In the genomic region with DNA sequence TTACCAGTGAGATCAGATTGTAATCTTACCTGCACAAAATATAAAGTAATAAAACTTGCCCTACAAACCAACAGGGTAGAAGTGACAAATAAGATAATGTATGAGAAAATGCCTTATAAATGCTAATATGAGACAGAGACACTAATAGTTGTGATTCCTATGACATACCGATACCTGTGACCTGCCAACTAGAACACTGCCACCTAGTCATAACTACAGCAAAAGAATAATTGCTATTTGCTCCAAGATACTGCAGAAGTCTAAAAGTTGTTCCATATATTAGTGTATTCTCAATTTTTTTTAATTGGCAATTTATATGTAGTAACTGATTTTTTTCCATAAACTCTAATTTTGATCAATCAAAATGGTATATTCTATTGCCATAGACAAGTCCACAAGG, we compare ENCODE assay signal across 23 cellular contexts. TPM values are rescaled to one million over a fixed set of nuclear protein-coding genes. Genes with fewer than 3 reads are reported as not detected.
"Had no signal": no experiment of that assay in that cellular context is flagged by ENCODE, and none has a peak within 500 bp of the region (broad histone marks: within the 10 kb centered on the region; RNA-seq: fewer than 3 reads in every experiment).

No MANE protein-coding gene starts in this region.

- ATAC-seq: activated CD8-positive, alpha-beta memory T cell treated with anti-CD3 and anti-CD28 coated beads, Interleukin-2, amount 10 ng/mL, durations not matched to agents 7 days and 5 days; activated CD8-positive, alpha-beta T cell treated with anti-CD3 and anti-CD28 coated beads, Interleukin-2, amount 10 ng/mL, durations not matched to agents 7 days and 5 days; WTC11 had no signal

- H3K27ac ChIP-seq: breast epithelium, KMS-11 had no signal

- H3K4me1 ChIP-seq: breast epithelium had no signal

- DNase-seq: activated CD4-positive, alpha-beta T cell treated with anti-CD3 and anti-CD28 coated beads for 48 hours; activated CD4-positive, alpha-beta T cell treated with anti-CD3 and anti-CD28 coated beads, Interleukin-2, amount 50 U/mL, for 4 hours; activated CD4-positive, CD25-positive, alpha-beta regulatory T cell treated with anti-CD3 and anti-CD28 coated beads, Interleukin-2, amount 50 U/mL, for 72 hours; activated CD8-positive, alpha-beta memory T cell treated with anti-CD3 and anti-CD28 coated beads, Interleukin-2, amount 10 ng/mL, durations not matched to agents 7 days and 5 days; activated CD8-positive, alpha-beta T cell treated with anti-CD3 and anti-CD28 coated beads, Interleukin-2, amount 10 ng/mL, durations not matched to agents 7 days and 5 days; activated effector memory CD4-positive, alpha-beta T cell treated with Interleukin-2 at 50 U/mL for 16 hours; activated naive CD4-positive, alpha-beta T cell; activated T-cell treated with anti-CD3 and anti-CD28 coated beads, Interleukin-2, amount 50 U/mL, for 24 hours; aorta; caudate nucleus; NCI-H1092; NCI-H1417; NCI-H1930; NCI-H446; NCI-H524; OCI-M1; SHP77 treated with DMSO at 0.1 percent for 48 hours had no signal

- H3K4me2 ChIP-seq: KMS-11 had no signal

- H3K9me3 ChIP-seq: breast epithelium had no signal

- H3K9ac ChIP-seq: KMS-11 had no signal

- H3K4me3 ChIP-seq: breast epithelium had no signal

- H3K27me3 ChIP-seq: breast epithelium had no signal

- H3K36me3 ChIP-seq: breast epithelium had no signal

RNA-seq across cellular contexts. Expression of gene GP5, which starts 25.3 kb away (rescaled TPM):
- total RNA-seq: SK-MEL-5 had no signal

RNA-seq across cellular contexts. Expression of gene LRRC15, which starts 54.8 kb away (rescaled TPM):
- total RNA-seq: activated CD8-positive, alpha-beta memory T cell treated with anti-CD3 and anti-CD28 coated beads, Interleukin-2, amount 10 ng/mL, durations not matched to agents 7 days and 5 days; activated CD8-positive, alpha-beta T cell treated with anti-CD3 and anti-CD28 coated beads, Interleukin-2, amount 10 ng/mL, durations not matched to agents 7 days and 5 days; activated T-helper 1 cell treated with anti-CD3 and anti-CD28 coated beads, Interleukin-12 subunit alpha, Interleukin-12 subunit beta, Interleukin-2, Interleukin-4 antibody, amounts not matched to agents 30 ng/mL and 10 ng/mL and 1 ng/mL, durations not matched to agents 14 hours and 24 hours and 36 hours; cerebellum; SK-MEL-5 had no signal
- polyA plus RNA-seq: aorta had no signal
